Comparison of ENCODE assay signal across 8 cellular contexts in genomic region chr20:25318471-25319240, GRCh38.
DNase-seq lines count a peak whose midpoint lies in the region; ATAC-seq lines count a peak whose summit lies in the region.

No MANE protein-coding gene starts in this region.

- H3K4me1 Mint-ChIP-seq in T-helper 17 cell: peaks cover 12% of the 10 kb centered on the region
- peaks cover 63% of the 10 kb centered on the region for H3K4me1 Mint-ChIP-seq in stimulated activated memory B cell treated with anti-CD40 and anti-IgM and Interleukin-4, amounts not matched to agents 10 μg/mL and 1 μg/mL and 100 μg/mL, for 72 hours

- no peaks in the 10 kb centered on the region for H3K27me3 ChIP-seq in MG63

- no peak overlapping the region for H3K4me3 ChIP-seq in MG63

- no peak overlapping the region for H3K27ac Mint-ChIP-seq in T-helper 17 cell
- peak overlapping the region; percentile 96 for H3K27ac Mint-ChIP-seq in stimulated activated memory B cell treated with anti-CD40 and anti-IgM and Interleukin-4, amounts not matched to agents 10 μg/mL and 1 μg/mL and 100 μg/mL, for 72 hours

- ATAC-seq in HG02973 (IDR thresholded peaks at IDR 0.05; ENCODE audit: unreplicated experiment): peak; percentile 86
- ATAC-seq in T-helper 17 cell: peak; percentile 54
- ATAC-seq in stimulated activated memory B cell treated with anti-CD40 and anti-IgM and Interleukin-4, amounts not matched to agents 10 μg/mL and 1 μg/mL and 100 μg/mL, for 72 hours: peak; percentile 97

- DNase-seq in NCI-H510A treated with DMSO at 0.1 percent for 48 hours (lab: John Stamatoyannopoulos, UW) (peak; percentile 40), NCI-H510A (lab: John Stamatoyannopoulos, UW) (no peak), T-helper 17 cell (no peak), MG63 (no peak), NCI-H345 treated with DMSO at 0.1 percent for 48 hours (lab: John Stamatoyannopoulos, UW; ENCODE audit: unreplicated experiment) (no peak)
- DNase-seq in central memory CD4-positive, alpha-beta T cell: no peak

- H3K9me3 ChIP-seq in T-helper 17 cell (ENCODE audit: control insufficient read depth, low read length, poor library complexity, severe bottlenecking): no peaks in the 10 kb centered on the region
- no peaks in the 10 kb centered on the region for H3K9me3 ChIP-seq in MG63

- H3K9me3 Mint-ChIP-seq in stimulated activated memory B cell treated with anti-CD40 and anti-IgM and Interleukin-4, amounts not matched to agents 10 μg/mL and 1 μg/mL and 100 μg/mL, for 72 hours: no peaks in the 10 kb centered on the region

- no peak overlapping the region for H3K4me3 Mint-ChIP-seq in T-helper 17 cell
- peak overlapping the region; percentile 56 for H3K4me3 Mint-ChIP-seq in stimulated activated memory B cell treated with anti-CD40 and anti-IgM and Interleukin-4, amounts not matched to agents 10 μg/mL and 1 μg/mL and 100 μg/mL, for 72 hours

- H3K27me3 Mint-ChIP-seq in T-helper 17 cell: no peaks in the 10 kb centered on the region
- no peaks in the 10 kb centered on the region for H3K27me3 Mint-ChIP-seq in stimulated activated memory B cell treated with anti-CD40 and anti-IgM and Interleukin-4, amounts not matched to agents 10 μg/mL and 1 μg/mL and 100 μg/mL, for 72 hours

- no peaks in the 10 kb centered on the region; the same call in 1 of the 2 replicates for H3K36me3 ChIP-seq in MG63

- H3K36me3 Mint-ChIP-seq in T-helper 17 cell (ENCODE audit: low read depth): peaks cover 4% of the 10 kb centered on the region
- peaks cover 46% of the 10 kb centered on the region for H3K36me3 Mint-ChIP-seq in stimulated activated memory B cell treated with anti-CD40 and anti-IgM and Interleukin-4, amounts not matched to agents 10 μg/mL and 1 μg/mL and 100 μg/mL, for 72 hours
